ENCODE assay signal across 2 cellular contexts in the genomic region with DNA sequence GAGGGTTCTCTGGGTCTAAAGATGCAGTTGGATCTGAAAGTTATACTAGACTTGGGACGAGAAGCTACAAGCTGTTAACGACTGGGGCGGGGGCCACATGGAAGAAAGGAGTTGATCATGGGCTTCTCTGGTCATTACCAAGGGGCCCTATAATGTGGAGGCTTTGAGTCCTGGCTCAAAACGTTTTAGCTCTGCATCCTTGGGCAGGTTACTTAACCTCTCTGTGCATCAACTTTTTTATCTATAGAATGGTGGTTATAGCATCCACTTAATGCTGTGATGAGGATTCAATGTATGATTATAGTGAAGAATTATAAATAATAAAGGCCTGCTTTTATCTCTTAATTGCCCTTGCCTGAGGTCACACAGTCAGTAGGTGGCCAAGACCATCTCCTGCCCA.
TF ChIP-seq lines count a peak whose summit lies in the region.

No MANE protein-coding gene starts in this region.

TF ChIP-seq in HEK293, 187 proteins besides CTCF, POLR2A, EP300 and RAD21:
- TF ChIP-seq RBAK (tag by site-specific recombination; IDR thresholded peaks at IDR 0.05) = no peak
- 0 out of 2 replicates have a peak, but pooled peaks have one; percentile 77 for TF ChIP-seq ZNF768 (tag by site-specific recombination; IDR thresholded peaks at IDR 0.05)

TF ChIP-seq in K562, 482 proteins besides CTCF, POLR2A, EP300 and RAD21:
- no peak for TF ChIP-seq RBM39 (optimal IDR thresholded peaks at IDR 0.05; ENCODE audit: low read depth, low read length)
- TF ChIP-seq, protein P1, sequence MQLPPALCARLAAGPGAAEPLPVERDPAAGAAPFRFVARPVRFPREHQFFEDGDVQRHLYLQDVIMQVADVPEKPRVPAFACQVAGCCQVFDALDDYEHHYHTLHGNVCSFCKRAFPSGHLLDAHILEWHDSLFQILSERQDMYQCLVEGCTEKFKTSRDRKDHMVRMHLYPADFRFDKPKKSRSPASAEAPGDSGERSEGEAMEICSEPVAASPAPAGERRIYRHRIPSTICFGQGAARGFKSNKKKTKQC (CRISPR knock-in tag; IDR thresholded peaks at IDR 0.05) = no peak
- TF ChIP-seq GABPB2 (CRISPR knock-in tag; conservative IDR thresholded peaks at IDR 0.05) = no peak
- no peak for TF ChIP-seq NFATC3 (IDR thresholded peaks at IDR 0.05)
- TF ChIP-seq FOXK2 (conservative IDR thresholded peaks at IDR 0.05 in 1 of 2, IDR thresholded peaks at IDR 0.05 in 1 of 2; ENCODE audit: low read depth in 2 of 2) = no peak
- TF ChIP-seq E2F8 (IDR thresholded peaks at IDR 0.05; ENCODE audit: low read depth, partially characterized antibody) = no peak
- peak; percentile 58 for TF ChIP-seq RBM25 (IDR thresholded peaks at IDR 0.05; ENCODE audit: low read depth, low read length, severe bottlenecking)
- TF ChIP-seq DIDO1 (tag; IDR thresholded peaks at IDR 0.05; ENCODE audit: low read depth) = no peak
- TF ChIP-seq, protein P2, sequence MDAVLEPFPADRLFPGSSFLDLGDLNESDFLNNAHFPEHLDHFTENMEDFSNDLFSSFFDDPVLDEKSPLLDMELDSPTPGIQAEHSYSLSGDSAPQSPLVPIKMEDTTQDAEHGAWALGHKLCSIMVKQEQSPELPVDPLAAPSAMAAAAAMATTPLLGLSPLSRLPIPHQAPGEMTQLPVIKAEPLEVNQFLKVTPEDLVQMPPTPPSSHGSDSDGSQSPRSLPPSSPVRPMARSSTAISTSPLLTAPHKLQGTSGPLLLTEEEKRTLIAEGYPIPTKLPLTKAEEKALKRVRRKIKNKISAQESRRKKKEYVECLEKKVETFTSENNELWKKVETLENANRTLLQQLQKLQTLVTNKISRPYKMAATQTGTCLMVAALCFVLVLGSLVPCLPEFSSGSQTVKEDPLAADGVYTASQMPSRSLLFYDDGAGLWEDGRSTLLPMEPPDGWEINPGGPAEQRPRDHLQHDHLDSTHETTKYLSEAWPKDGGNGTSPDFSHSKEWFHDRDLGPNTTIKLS (IDR thresholded peaks at IDR 0.05; ENCODE audit: borderline replicate concordance, low read depth) = no peak
- no peak for TF ChIP-seq SIRT6 (IDR thresholded peaks at IDR 0.05; ENCODE audit: low read depth, low read length)
- peak; percentile 63 for TF ChIP-seq ZFP36 (IDR thresholded peaks at IDR 0.05; ENCODE audit: low read depth, low read length, partially characterized antibody)
- no peak for TF ChIP-seq HDAC2 (IDR thresholded peaks at IDR 0.05)
- no peak for TF ChIP-seq ZNF830 (CRISPR knock-in tag; IDR thresholded peaks at IDR 0.05)
- no peak for TF ChIP-seq THRA (IDR thresholded peaks at IDR 0.05)
- no peak for TF ChIP-seq KLF6 (CRISPR knock-in tag; IDR thresholded peaks at IDR 0.05; ENCODE audit: borderline replicate concordance)
- no peak for TF ChIP-seq ZC3H8 (IDR thresholded peaks at IDR 0.05)
- TF ChIP-seq, protein P3, sequence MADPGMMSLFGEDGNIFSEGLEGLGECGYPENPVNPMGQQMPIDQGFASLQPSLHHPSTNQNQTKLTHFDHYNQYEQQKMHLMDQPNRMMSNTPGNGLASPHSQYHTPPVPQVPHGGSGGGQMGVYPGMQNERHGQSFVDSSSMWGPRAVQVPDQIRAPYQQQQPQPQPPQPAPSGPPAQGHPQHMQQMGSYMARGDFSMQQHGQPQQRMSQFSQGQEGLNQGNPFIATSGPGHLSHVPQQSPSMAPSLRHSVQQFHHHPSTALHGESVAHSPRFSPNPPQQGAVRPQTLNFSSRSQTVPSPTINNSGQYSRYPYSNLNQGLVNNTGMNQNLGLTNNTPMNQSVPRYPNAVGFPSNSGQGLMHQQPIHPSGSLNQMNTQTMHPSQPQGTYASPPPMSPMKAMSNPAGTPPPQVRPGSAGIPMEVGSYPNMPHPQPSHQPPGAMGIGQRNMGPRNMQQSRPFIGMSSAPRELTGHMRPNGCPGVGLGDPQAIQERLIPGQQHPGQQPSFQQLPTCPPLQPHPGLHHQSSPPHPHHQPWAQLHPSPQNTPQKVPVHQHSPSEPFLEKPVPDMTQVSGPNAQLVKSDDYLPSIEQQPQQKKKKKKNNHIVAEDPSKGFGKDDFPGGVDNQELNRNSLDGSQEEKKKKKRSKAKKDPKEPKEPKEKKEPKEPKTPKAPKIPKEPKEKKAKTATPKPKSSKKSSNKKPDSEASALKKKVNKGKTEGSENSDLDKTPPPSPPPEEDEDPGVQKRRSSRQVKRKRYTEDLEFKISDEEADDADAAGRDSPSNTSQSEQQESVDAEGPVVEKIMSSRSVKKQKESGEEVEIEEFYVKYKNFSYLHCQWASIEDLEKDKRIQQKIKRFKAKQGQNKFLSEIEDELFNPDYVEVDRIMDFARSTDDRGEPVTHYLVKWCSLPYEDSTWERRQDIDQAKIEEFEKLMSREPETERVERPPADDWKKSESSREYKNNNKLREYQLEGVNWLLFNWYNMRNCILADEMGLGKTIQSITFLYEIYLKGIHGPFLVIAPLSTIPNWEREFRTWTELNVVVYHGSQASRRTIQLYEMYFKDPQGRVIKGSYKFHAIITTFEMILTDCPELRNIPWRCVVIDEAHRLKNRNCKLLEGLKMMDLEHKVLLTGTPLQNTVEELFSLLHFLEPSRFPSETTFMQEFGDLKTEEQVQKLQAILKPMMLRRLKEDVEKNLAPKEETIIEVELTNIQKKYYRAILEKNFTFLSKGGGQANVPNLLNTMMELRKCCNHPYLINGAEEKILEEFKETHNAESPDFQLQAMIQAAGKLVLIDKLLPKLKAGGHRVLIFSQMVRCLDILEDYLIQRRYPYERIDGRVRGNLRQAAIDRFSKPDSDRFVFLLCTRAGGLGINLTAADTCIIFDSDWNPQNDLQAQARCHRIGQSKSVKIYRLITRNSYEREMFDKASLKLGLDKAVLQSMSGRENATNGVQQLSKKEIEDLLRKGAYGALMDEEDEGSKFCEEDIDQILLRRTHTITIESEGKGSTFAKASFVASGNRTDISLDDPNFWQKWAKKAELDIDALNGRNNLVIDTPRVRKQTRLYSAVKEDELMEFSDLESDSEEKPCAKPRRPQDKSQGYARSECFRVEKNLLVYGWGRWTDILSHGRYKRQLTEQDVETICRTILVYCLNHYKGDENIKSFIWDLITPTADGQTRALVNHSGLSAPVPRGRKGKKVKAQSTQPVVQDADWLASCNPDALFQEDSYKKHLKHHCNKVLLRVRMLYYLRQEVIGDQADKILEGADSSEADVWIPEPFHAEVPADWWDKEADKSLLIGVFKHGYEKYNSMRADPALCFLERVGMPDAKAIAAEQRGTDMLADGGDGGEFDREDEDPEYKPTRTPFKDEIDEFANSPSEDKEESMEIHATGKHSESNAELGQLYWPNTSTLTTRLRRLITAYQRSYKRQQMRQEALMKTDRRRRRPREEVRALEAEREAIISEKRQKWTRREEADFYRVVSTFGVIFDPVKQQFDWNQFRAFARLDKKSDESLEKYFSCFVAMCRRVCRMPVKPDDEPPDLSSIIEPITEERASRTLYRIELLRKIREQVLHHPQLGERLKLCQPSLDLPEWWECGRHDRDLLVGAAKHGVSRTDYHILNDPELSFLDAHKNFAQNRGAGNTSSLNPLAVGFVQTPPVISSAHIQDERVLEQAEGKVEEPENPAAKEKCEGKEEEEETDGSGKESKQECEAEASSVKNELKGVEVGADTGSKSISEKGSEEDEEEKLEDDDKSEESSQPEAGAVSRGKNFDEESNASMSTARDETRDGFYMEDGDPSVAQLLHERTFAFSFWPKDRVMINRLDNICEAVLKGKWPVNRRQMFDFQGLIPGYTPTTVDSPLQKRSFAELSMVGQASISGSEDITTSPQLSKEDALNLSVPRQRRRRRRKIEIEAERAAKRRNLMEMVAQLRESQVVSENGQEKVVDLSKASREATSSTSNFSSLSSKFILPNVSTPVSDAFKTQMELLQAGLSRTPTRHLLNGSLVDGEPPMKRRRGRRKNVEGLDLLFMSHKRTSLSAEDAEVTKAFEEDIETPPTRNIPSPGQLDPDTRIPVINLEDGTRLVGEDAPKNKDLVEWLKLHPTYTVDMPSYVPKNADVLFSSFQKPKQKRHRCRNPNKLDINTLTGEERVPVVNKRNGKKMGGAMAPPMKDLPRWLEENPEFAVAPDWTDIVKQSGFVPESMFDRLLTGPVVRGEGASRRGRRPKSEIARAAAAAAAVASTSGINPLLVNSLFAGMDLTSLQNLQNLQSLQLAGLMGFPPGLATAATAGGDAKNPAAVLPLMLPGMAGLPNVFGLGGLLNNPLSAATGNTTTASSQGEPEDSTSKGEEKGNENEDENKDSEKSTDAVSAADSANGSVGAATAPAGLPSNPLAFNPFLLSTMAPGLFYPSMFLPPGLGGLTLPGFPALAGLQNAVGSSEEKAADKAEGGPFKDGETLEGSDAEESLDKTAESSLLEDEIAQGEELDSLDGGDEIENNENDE (IDR thresholded peaks at IDR 0.05; ENCODE audit: low read depth, low read length) = no peak
